Comparison of ENCODE assay signal across 8 cellular contexts in the genomic region with DNA sequence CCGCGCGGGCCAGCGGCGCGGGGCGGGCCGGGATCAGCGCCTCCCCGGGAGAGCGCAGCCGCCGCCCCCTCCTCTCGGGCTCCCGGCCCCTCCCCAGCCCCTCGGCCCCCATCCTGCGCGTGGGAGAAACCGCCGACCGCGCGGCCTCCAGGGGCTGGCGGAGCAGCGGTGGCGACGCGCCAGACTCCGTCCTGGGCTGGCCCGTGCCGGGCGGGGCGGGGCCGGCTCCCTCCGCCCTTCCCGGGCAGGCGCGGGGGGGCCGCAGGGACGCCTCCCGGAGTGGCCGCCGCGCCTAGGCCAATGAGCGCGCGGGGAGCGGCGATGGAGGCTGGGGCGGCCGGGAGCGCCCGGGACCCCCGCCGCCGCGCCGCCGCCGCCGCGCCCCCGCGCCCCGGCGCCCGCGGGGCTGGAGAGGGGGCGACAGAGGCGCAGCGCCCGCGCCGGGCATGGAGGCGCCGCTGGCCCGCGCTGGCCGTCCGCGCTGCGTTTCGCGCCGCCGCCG. TPM values are rescaled to one million over a fixed set of nuclear protein-coding genes. Genes with fewer than 3 reads are reported as not detected.
A peak's percentile ranks its signal among the peaks of the same experiment; 100 is the strongest.
DNase-seq lines count a peak whose midpoint lies in the region; ATAC-seq and TF ChIP-seq lines count a peak whose summit lies in the region.

No MANE protein-coding gene starts in this region.

- no peaks in the 10 kb centered on the region for H3K4me1 Mint-ChIP-seq in endothelial cell (ENCODE audit: unreplicated experiment)

- H3K4me3 Mint-ChIP-seq in endothelial cell (ENCODE audit: unreplicated experiment), result no peak overlapping the region

- WGBS in ovary, 3 donors, result 0 to 1% (median 0%) methylated on average over 3 to 77 of the region's 87 CpGs

- H3K27ac Mint-ChIP-seq in endothelial cell (ENCODE audit: unreplicated experiment), result no peak overlapping the region

- H3K27me3 ChIP-seq in A673 (replicated peaks; ENCODE audit: insufficient read depth, low read depth, low read length, poor library complexity) (peaks cover 41% of the 10 kb centered on the region), ovary (no peaks in the 10 kb centered on the region)

- intact Hi-C loops in A673 (cut with micrococcal nuclease; ENCODE audit: unreplicated experiment) (no loop called here), ovary (cut with DNase I) (loop anchor here in 3 of 4 donors (5.0 kb wide), 2 partner anchors 46 to 381 kb away; no protein-coding TSS in a partner anchor)

- no peak for TF ChIP-seq CTCF in A673 (conservative IDR thresholded peaks at IDR 0.05; ENCODE audit: low read depth, low read length)
- no peak for TF ChIP-seq CTCF in GM20000 (IDR thresholded peaks at IDR 0.05; ENCODE audit: extremely low read depth, missing control alignments)
- no peak for TF ChIP-seq CTCF in ovary (IDR thresholded peaks at IDR 0.05)
- TF ChIP-seq CTCF in endothelial cell (IDR thresholded peaks at IDR 0.05; ENCODE audit: unreplicated experiment), result no peak

- TF ChIP-seq EP300 in ovary (IDR thresholded peaks at IDR 0.05), result no peak

- H3K9me3 ChIP-seq in A673 (ENCODE audit: low read depth, low read length, poor library complexity, severe bottlenecking) (no peaks in the 10 kb centered on the region), SK-N-MC (ENCODE audit: low read depth, low read length) (no peaks in the 10 kb centered on the region), ovary (no peaks in the 10 kb centered on the region)

- no peak overlapping the region for H3K27ac ChIP-seq in A673 (ENCODE audit: low read depth, low read length, poor library complexity, severe bottlenecking)
- H3K27ac ChIP-seq in SK-N-MC, result no peak overlapping the region
- peak overlapping the region; percentile 73 to 78 for H3K27ac ChIP-seq in ovary

- CTCF ChIA-PET in A673 (lab: Charles Lee), result interaction anchor here (1.5 kb wide), 1 partner anchor 43 kb away, joined by 5 read pairs; no protein-coding TSS in a partner anchor

- no peaks in the 10 kb centered on the region for H3K36me3 Mint-ChIP-seq in endothelial cell (ENCODE audit: low read depth, unreplicated experiment)

- H3K4me3 ChIP-seq in A673 (ENCODE audit: low read depth, low read length, poor library complexity, severe bottlenecking) (peak overlapping the region; percentile 48), SK-N-MC (peak overlapping the region; percentile 61), ovary (peak overlapping the region; percentile 69)

- H3K9ac ChIP-seq in SK-N-MC (ENCODE audit: insufficient read length), result no peak overlapping the region

- H3K9me3 Mint-ChIP-seq in endothelial cell (ENCODE audit: unreplicated experiment), result no peaks in the 10 kb centered on the region

- BruUV-seq in A673 (replicated peaks; lab: Mats Ljungman, UMichigan), result no TSS peak

- no peak for DNase-seq in A673 (ENCODE audit: low spot score)
- peak; percentile 67 for DNase-seq in GM20000 (ENCODE audit: low spot score)
- no peak for DNase-seq in SK-N-MC (ENCODE audit: low read depth, low spot score)
- DNase-seq in foreskin melanocyte, result peak; percentile 39
- peak; percentile 77 to 90 (median 81) for DNase-seq in ovary
- DNase-seq in HT-29 (ENCODE audit: low spot score), result no peak
- no peak for DNase-seq in endothelial cell (ENCODE audit: low spot score)

- POLR2A ChIA-PET in A673 (lab: Charles Lee; ENCODE audit: low non-redundant PET), result interaction anchor here (0.8 kb wide), 1 partner anchor 149 kb away, joined by 9 read pairs; no protein-coding TSS in a partner anchor

- H3K27me3 Mint-ChIP-seq in endothelial cell (ENCODE audit: unreplicated experiment), result peaks cover 22% of the 10 kb centered on the region

- H3K4me1 ChIP-seq in A673 (ENCODE audit: insufficient read depth, low read length, poor library complexity, severe bottlenecking), result peaks cover 10% of the 10 kb centered on the region
- peaks cover 8% of the 10 kb centered on the region for H3K4me1 ChIP-seq in ovary (ENCODE audit: insufficient read depth)

- ATAC-seq in GM21360 (IDR thresholded peaks at IDR 0.05; ENCODE audit: unreplicated experiment), result no peak

- H3K36me3 ChIP-seq in A673 (ENCODE audit: insufficient read depth, low read length, poor library complexity, severe bottlenecking), result no peaks in the 10 kb centered on the region
- H3K36me3 ChIP-seq in SK-N-MC (ENCODE audit: insufficient read depth, low read length), result no peaks in the 10 kb centered on the region
- no peaks in the 10 kb centered on the region for H3K36me3 ChIP-seq in ovary

- no peak for TF ChIP-seq POLR2A in ovary (IDR thresholded peaks at IDR 0.05)

RNA-seq across cellular contexts. Expression of a gene that starts 49.1 kb away (rescaled TPM):
- total RNA-seq in A673 (2021) (0.24 and 0.45 TPM in 2 replicates), ovary (10 to 100 TPM in 5 of 7 donors, 1 to 10 TPM in 2; 7.4 to 26.0 (median 16.5) TPM), endothelial cell (ENCODE audit: unreplicated experiment) (0.26 TPM)
- 1 to 10 TPM; 2.2 to 9.7 TPM for polyA plus RNA-seq in ovary
- 0.74 and 1.1 TPM in 2 replicates for total RNA-seq in HT-29 (2014; rRNA removed; shearing (Covaris generic))

RNA-seq across cellular contexts. Expression of a gene that starts 56.2 kb away (rescaled TPM):
- 28.9 and 34.4 TPM in 2 replicates for total RNA-seq in A673 (2021)
- 10 to 100 TPM; 15.3 to 33.6 (median 29.2) TPM for total RNA-seq in ovary
- 10 to 100 TPM; 25.0 to 30.2 TPM for polyA plus RNA-seq in ovary
- 20.8 and 26.2 TPM in 2 replicates for total RNA-seq in HT-29 (2014; rRNA removed; shearing (Covaris generic))
- 34.0 TPM for total RNA-seq in endothelial cell (ENCODE audit: unreplicated experiment)

Comparison
In these comparisons a context has a peak if more than half of its experiments do, and no peak if none do; other contexts are left out.
1. DNase-seq: peak in GM20000 (single experiment), foreskin melanocyte (single experiment) and ovary (5 of 5); none in A673 (single experiment), SK-N-MC (single experiment), HT-29 (single experiment) and endothelial cell (single experiment).
2. H3K27ac ChIP-seq: peak in ovary (2 of 2); none in A673 (single experiment) and SK-N-MC (single experiment).
3. Peak in every context shown above with its lines, with median percentiles within 50 percentile points of each other: H3K4me3 ChIP-seq.